In genomic region chr17:48241131-48241591, GRCh38 we compare ENCODE assay signal across 9 cellular contexts.
DNase-seq lines count a peak whose midpoint lies in the region; TF ChIP-seq lines count a peak whose summit lies in the region.
"Had no signal": no experiment of that assay in that cellular context is flagged by ENCODE, and none has a peak within 500 bp of the region (broad histone marks: within the 10 kb centered on the region; RNA-seq: fewer than 3 reads in every experiment).

No MANE protein-coding gene starts in this region.

- peaks cover 5% of the 10 kb centered on the region for H3K4me1 ChIP-seq in mesenchymal stem cell (ENCODE audit: control insufficient read depth, insufficient read depth, low read depth, low read length)

- H3K27me3 ChIP-seq in mesenchymal stem cell (ENCODE audit: control insufficient read depth in 1 of 2, insufficient read depth in 1 of 2, low read length in 2 of 2), result no peaks in the 10 kb centered on the region
- peaks cover 0 to 80% (median 10%) of the 10 kb centered on the region in 45 donors for H3K27me3 ChIP-seq in dorsolateral prefrontal cortex

- H3K23ac ChIP-seq in mesenchymal stem cell (ENCODE audit: low read length in 2 of 2), result no peak overlapping the region

- no peak overlapping the region for H3K4me2 ChIP-seq in mesenchymal stem cell (ENCODE audit: low read length, poor library complexity, severe bottlenecking)

- no peak overlapping the region for H3K14ac ChIP-seq in mesenchymal stem cell (ENCODE audit: low read length in 2 of 2)

- peak overlapping the region; percentile 19 for H4K8ac ChIP-seq in mesenchymal stem cell (ENCODE audit: low read length)

- H3K79me1 ChIP-seq in mesenchymal stem cell (replicated peaks; ENCODE audit: low read length, poor library complexity, severe bottlenecking), result no peaks in the 10 kb centered on the region

- 0% methylated on average over 1 of the region's 1 CpG for WGBS in mesenchymal stem cell

- TF ChIP-seq POLR2A in NB4 (IDR thresholded peaks at IDR 0.05; ENCODE audit: extremely low read depth, insufficient read length), result no peak

- H3K36me3 ChIP-seq in mesenchymal stem cell (ENCODE audit: control insufficient read depth in 1 of 2, insufficient read depth in 2 of 2, low read depth in 1 of 2, low read length in 2 of 2), result no peaks in the 10 kb centered on the region
- H3K36me3 ChIP-seq: cardiac muscle cell had no signal

- no peak overlapping the region for H2AFZ ChIP-seq in mesenchymal stem cell (ENCODE audit: low read depth, low read length)

- H2BK15ac ChIP-seq in mesenchymal stem cell (ENCODE audit: low read depth, poor library complexity, severe bottlenecking), result no peak overlapping the region

- H3K18ac ChIP-seq in mesenchymal stem cell (ENCODE audit: low read depth in 1 of 2, low read length in 2 of 2), result peak overlapping the region in 1 of 2 experiments; percentile 24

- TF ChIP-seq CTCF in HFF-Myc (IDR thresholded peaks at IDR 0.05; ENCODE audit: low read depth, low read length, missing control alignments), result no peak
- TF ChIP-seq CTCF in NB4 (IDR thresholded peaks at IDR 0.05; ENCODE audit: low read depth, low read length), result no peak
- TF ChIP-seq CTCF in dorsolateral prefrontal cortex (IDR thresholded peaks at IDR 0.05 in 54 of 56, conservative IDR thresholded peaks at IDR 0.05 in 2 of 56; ENCODE audit: low read depth in 1 of 56, partially characterized antibody in 56 of 56), result no peak

- peak overlapping the region in 1 of 2 experiments; percentile 26 for H3K4ac ChIP-seq in mesenchymal stem cell (ENCODE audit: low read depth in 1 of 2, low read length in 2 of 2)

- no peaks in the 10 kb centered on the region for H3K9me3 ChIP-seq in mesenchymal stem cell (ENCODE audit: control insufficient read depth, low read length)

- H2BK12ac ChIP-seq in mesenchymal stem cell (ENCODE audit: low read length in 2 of 2), result peak overlapping the region in 1 of 2 experiments; percentile 82

- peak overlapping the region; percentile 43 for H3K27ac ChIP-seq in mesenchymal stem cell (ENCODE audit: low read length, poor library complexity, severe bottlenecking)
- no peak overlapping the region for H3K27ac ChIP-seq in dorsolateral prefrontal cortex
- H3K27ac ChIP-seq: cardiac muscle cell had no signal

- H2BK120ac ChIP-seq in mesenchymal stem cell (ENCODE audit: low read depth, low read length), result no peak overlapping the region

- intact Hi-C loops in dorsolateral prefrontal cortex (cut with DNase I), result no loop called here

- DNase-seq in activated gamma-delta T cell treated with Interleukin-2 at 50 U/mL for 16 hours, result peak; percentile 13
- no peak for DNase-seq in activated gamma-delta T cell (lab: John Stamatoyannopoulos, UW)
- DNase-seq in HFF-Myc (ENCODE audit: extremely low read depth, low read depth), result peak; percentile 56
- peak; percentile 88 for DNase-seq in NB4 (ENCODE audit: low read depth)
- peak; percentile 69 for DNase-seq in astrocyte of the hippocampus (ENCODE audit: low read depth, low spot score)
- peak; percentile 77 for DNase-seq in mesenchymal stem cell
- DNase-seq in dorsolateral prefrontal cortex, result no peak
- DNase-seq in NCI-H2029 treated with DMSO at 0.1 percent for 48 hours (lab: John Stamatoyannopoulos, UW), result no peak

- H3K4me3 ChIP-seq in HFF-Myc (replicated peaks; ENCODE audit: low read depth, low read length), result no peak overlapping the region
- H3K4me3 ChIP-seq in NB4 (ENCODE audit: low read depth, low read length), result no peak overlapping the region
- H3K4me3 ChIP-seq in mesenchymal stem cell (ENCODE audit: insufficient read depth in 1 of 2, low read depth in 1 of 2, low read length in 2 of 2), result no peak overlapping the region
- H3K4me3 ChIP-seq in dorsolateral prefrontal cortex, result no peak overlapping the region
- H3K4me3 ChIP-seq: cardiac muscle cell had no signal

- peak overlapping the region; percentile 64 for H3K9ac ChIP-seq in mesenchymal stem cell (ENCODE audit: low read length)

- no peak overlapping the region for H2AK5ac ChIP-seq in mesenchymal stem cell (ENCODE audit: low read length, severe bottlenecking)

- no peak overlapping the region for H2BK5ac ChIP-seq in mesenchymal stem cell (ENCODE audit: low read depth, low read length, poor library complexity, severe bottlenecking)

- H4K91ac ChIP-seq in mesenchymal stem cell (ENCODE audit: low read length), result no peak overlapping the region

Comparison
In these comparisons a context has a peak if more than half of its experiments do, and no peak if none do; other contexts are left out.
1. DNase-seq: peak in activated gamma-delta T cell treated with Interleukin-2 at 50 U/mL for 16 hours (single experiment), HFF-Myc (single experiment), NB4 (single experiment), astrocyte of the hippocampus (single experiment) and mesenchymal stem cell (single experiment); none in activated gamma-delta T cell (single experiment), dorsolateral prefrontal cortex (0 of 10) and NCI-H2029 treated with DMSO at 0.1 percent for 48 hours (single experiment).